18 cellular contexts compared by ENCODE assay signal in the genomic region with DNA sequence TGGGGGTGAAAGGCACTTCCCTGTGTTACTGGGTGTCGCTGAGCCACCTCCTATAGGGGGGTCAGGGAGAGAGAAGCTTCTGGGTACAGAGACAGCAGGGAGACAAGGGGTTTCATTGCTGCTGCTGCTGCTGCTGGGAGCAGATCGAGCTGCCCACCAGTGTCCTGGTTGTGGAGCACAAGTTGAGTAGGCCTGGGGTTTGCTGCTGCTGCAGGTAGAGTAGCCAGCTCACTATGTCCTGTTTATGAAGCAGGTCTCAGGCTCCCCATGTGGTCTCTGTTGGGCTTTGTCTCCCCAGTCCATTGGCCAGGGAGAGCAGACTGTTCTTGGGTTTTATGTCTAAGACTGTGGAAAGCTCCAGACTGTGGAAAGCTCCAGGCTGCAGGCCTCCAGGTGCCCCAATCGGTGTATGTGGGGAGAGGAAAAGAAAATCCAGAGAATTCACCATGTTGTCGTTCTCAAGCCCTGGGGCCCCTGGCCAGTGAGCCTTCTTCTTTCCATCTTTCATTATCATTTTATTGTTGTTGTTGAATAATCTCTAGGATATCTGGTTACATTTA.
"Had no signal": no experiment of that assay in that cellular context is flagged by ENCODE, and none has a peak within 500 bp of the region (broad histone marks: within the 10 kb centered on the region; RNA-seq: fewer than 3 reads in every experiment).

No MANE protein-coding gene starts in this region.

- H3K36me3 ChIP-seq: heart left ventricle, left ventricle myocardium inferior, right lobe of liver had no signal

- ATAC-seq: heart left ventricle; naive thymus-derived CD4-positive, alpha-beta T cell; psoas muscle had no signal

- H2AFZ ChIP-seq: parathyroid adenoma had no signal

- H3K9ac ChIP-seq: parathyroid adenoma had no signal

- H3K27me3 ChIP-seq: heart left ventricle, right lobe of liver had no signal

- DNase-seq: cerebellar nuclear complex; dermis blood vessel endothelial cell; effector CD4-positive, alpha-beta T cell; heart left ventricle; hippocampal formation; left ventricle myocardium inferior; mesendoderm; naive thymus-derived CD4-positive, alpha-beta T cell; nephron progenitor cell; retina; right lobe of liver; stimulated activated CD4-positive, alpha-beta T cell treated with anti-CD3 and anti-CD28 coated beads, Interleukin-12 subunit alpha, Interleukin-12 subunit beta, amount 100 ng/mL, for 4 hours; stimulated activated naive CD4-positive, alpha-beta T cell treated with Interleukin-2 at 50 U/mL for 16 hours; trophoblast cell had no signal

- H3K9me3 ChIP-seq: left ventricle myocardium inferior, psoas muscle, right lobe of liver had no signal

- H3K27ac ChIP-seq: heart left ventricle, left ventricle myocardium inferior, parathyroid adenoma, psoas muscle, right lobe of liver, skin epidermis had no signal

- H3K4me3 ChIP-seq: heart left ventricle, left ventricle myocardium inferior, lung, psoas muscle, right lobe of liver, skin epidermis had no signal

- H3K4me1 ChIP-seq: heart left ventricle, left ventricle myocardium inferior, parathyroid adenoma, psoas muscle, right lobe of liver had no signal
